In genomic region chr1:80403472-80403893, GRCh38 we compare ENCODE assay signal across 1 cellular context.
TF ChIP-seq lines count a peak whose summit lies in the region.

No MANE protein-coding gene starts in this region.

TF ChIP-seq in HEK293, 187 proteins besides CTCF, POLR2A, EP300 and RAD21 (continued from another document):
- TF ChIP-seq ZSCAN18 (tag by site-specific recombination; IDR thresholded peaks at IDR 0.05) (peak; percentile 71; the same call in 1 of the 2 replicates), ZNF704 (tag by site-specific recombination; IDR thresholded peaks at IDR 0.05) (no peak), ZSCAN5A (tag by site-specific recombination; IDR thresholded peaks at IDR 0.05) (no peak), ZNF366 (tag by site-specific recombination; conservative IDR thresholded peaks at IDR 0.05) (peak; percentile 98), GLI2 (tag by site-specific recombination; IDR thresholded peaks at IDR 0.05; ENCODE audit: borderline replicate concordance, low read depth) (peak; percentile 100), SP3 (tag by site-specific recombination; IDR thresholded peaks at IDR 0.05) (0 out of 2 replicates have a peak, but pooled peaks have one; percentile 33), PRDM2 (tag by site-specific recombination; IDR thresholded peaks at IDR 0.05; ENCODE audit: borderline replicate concordance) (no peak), ZNF747 (tag by site-specific recombination; IDR thresholded peaks at IDR 0.05) (no peak), ZBTB10 (tag by site-specific recombination; IDR thresholded peaks at IDR 0.05) (no peak), ZNF133 (tag by site-specific recombination; IDR thresholded peaks at IDR 0.05) (no peak), PRDM4 (tag by site-specific recombination; IDR thresholded peaks at IDR 0.05) (peak; percentile 99), ZNF423 (tag by site-specific recombination; IDR thresholded peaks at IDR 0.05) (peak; percentile 35; the same call in 1 of the 2 replicates), ZNF174 (tag by site-specific recombination; IDR thresholded peaks at IDR 0.05) (peak; percentile 87; the same call in 1 of the 2 replicates), ELK4 (IDR thresholded peaks at IDR 0.05; ENCODE audit: borderline replicate concordance, low read depth, low read length) (no peak), ZNF701 (tag by site-specific recombination; IDR thresholded peaks at IDR 0.05) (no peak), ZNF548 (tag by site-specific recombination; IDR thresholded peaks at IDR 0.05) (no peak), ZNF274 (IDR thresholded peaks at IDR 0.05; ENCODE audit: low read length) (no peak), ZNF274 (tag by site-specific recombination; IDR thresholded peaks at IDR 0.05; ENCODE audit: borderline replicate concordance) (no peak), ZNF221 (tag by site-specific recombination; IDR thresholded peaks at IDR 0.05; ENCODE audit: borderline replicate concordance) (peak; percentile 74; the same call in 1 of the 2 replicates), ZNF837 (tag by site-specific recombination; IDR thresholded peaks at IDR 0.05) (no peak), ZNF777 (tag by site-specific recombination; IDR thresholded peaks at IDR 0.05; ENCODE audit: borderline replicate concordance) (no peak), ZNF140 (tag by site-specific recombination; IDR thresholded peaks at IDR 0.05) (no peak; the same call in 1 of the 2 replicates), TRIM28 (IDR thresholded peaks at IDR 0.05; ENCODE audit: borderline replicate concordance, low read length) (peak; percentile 75; the same call in 1 of the 2 replicates), ZNF132 (tag by site-specific recombination; IDR thresholded peaks at IDR 0.05; ENCODE audit: borderline replicate concordance) (no peak), ZNF302 (tag by site-specific recombination; IDR thresholded peaks at IDR 0.05; ENCODE audit: low read depth) (no peak), ZBTB1 (tag by site-specific recombination; IDR thresholded peaks at IDR 0.05) (peak; percentile 96; the same call in 1 of the 2 replicates), ZNF433 (tag by site-specific recombination; IDR thresholded peaks at IDR 0.05; ENCODE audit: low read depth) (no peak)
